1 cellular context compared by ENCODE assay signal in the genomic region with DNA sequence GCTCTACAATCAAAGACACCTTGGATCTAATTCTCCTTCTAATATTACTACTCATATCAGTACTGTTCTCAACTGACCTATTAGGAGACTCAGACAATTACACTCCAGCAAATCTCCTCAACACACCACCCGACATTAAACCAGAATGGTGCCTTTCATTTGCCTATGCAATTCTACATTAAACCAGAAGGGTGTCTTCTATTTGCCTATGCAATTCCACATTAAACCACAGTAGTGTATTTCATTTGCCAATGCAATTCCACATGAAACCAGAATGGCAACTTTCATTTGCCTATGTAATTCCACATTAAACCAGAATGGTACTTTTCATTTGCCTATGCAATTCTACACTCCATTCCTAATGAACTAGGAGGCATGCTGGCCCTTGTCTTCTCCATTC.
TF ChIP-seq lines count a peak whose summit lies in the region.

No MANE protein-coding gene starts in this region.

TF ChIP-seq in A549, 52 proteins besides CTCF, POLR2A, EP300 and RAD21 (continued from another document):
- TF ChIP-seq, protein P1, sequence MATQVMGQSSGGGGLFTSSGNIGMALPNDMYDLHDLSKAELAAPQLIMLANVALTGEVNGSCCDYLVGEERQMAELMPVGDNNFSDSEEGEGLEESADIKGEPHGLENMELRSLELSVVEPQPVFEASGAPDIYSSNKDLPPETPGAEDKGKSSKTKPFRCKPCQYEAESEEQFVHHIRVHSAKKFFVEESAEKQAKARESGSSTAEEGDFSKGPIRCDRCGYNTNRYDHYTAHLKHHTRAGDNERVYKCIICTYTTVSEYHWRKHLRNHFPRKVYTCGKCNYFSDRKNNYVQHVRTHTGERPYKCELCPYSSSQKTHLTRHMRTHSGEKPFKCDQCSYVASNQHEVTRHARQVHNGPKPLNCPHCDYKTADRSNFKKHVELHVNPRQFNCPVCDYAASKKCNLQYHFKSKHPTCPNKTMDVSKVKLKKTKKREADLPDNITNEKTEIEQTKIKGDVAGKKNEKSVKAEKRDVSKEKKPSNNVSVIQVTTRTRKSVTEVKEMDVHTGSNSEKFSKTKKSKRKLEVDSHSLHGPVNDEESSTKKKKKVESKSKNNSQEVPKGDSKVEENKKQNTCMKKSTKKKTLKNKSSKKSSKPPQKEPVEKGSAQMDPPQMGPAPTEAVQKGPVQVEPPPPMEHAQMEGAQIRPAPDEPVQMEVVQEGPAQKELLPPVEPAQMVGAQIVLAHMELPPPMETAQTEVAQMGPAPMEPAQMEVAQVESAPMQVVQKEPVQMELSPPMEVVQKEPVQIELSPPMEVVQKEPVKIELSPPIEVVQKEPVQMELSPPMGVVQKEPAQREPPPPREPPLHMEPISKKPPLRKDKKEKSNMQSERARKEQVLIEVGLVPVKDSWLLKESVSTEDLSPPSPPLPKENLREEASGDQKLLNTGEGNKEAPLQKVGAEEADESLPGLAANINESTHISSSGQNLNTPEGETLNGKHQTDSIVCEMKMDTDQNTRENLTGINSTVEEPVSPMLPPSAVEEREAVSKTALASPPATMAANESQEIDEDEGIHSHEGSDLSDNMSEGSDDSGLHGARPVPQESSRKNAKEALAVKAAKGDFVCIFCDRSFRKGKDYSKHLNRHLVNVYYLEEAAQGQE (IDR thresholded peaks at IDR 0.05) = no peak
- TF ChIP-seq MAFK (IDR thresholded peaks at IDR 0.05; ENCODE audit: partially characterized antibody) (no peak), KDM5A (IDR thresholded peaks at IDR 0.05) (no peak), ZFP36 (IDR thresholded peaks at IDR 0.05; ENCODE audit: borderline replicate concordance, partially characterized antibody) (no peak), EHMT2 (IDR thresholded peaks at IDR 0.05; ENCODE audit: low read depth) (no peak), MAZ (IDR thresholded peaks at IDR 0.05; ENCODE audit: borderline replicate concordance, low read depth, low read length) (no peak), HOXA7 (CRISPR knock-in tag; IDR thresholded peaks at IDR 0.05) (no peak), JUNB (IDR thresholded peaks at IDR 0.05) (no peak), RFX5 (IDR thresholded peaks at IDR 0.05) (no peak), FOSB (CRISPR knock-in tag; IDR thresholded peaks at IDR 0.05) (no peak)
- TF ChIP-seq, protein P2, sequence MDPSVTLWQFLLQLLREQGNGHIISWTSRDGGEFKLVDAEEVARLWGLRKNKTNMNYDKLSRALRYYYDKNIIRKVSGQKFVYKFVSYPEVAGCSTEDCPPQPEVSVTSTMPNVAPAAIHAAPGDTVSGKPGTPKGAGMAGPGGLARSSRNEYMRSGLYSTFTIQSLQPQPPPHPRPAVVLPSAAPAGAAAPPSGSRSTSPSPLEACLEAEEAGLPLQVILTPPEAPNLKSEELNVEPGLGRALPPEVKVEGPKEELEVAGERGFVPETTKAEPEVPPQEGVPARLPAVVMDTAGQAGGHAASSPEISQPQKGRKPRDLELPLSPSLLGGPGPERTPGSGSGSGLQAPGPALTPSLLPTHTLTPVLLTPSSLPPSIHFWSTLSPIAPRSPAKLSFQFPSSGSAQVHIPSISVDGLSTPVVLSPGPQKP (IDR thresholded peaks at IDR 0.05; ENCODE audit: low read depth, low read length) = no peak
- TF ChIP-seq, protein P3, sequence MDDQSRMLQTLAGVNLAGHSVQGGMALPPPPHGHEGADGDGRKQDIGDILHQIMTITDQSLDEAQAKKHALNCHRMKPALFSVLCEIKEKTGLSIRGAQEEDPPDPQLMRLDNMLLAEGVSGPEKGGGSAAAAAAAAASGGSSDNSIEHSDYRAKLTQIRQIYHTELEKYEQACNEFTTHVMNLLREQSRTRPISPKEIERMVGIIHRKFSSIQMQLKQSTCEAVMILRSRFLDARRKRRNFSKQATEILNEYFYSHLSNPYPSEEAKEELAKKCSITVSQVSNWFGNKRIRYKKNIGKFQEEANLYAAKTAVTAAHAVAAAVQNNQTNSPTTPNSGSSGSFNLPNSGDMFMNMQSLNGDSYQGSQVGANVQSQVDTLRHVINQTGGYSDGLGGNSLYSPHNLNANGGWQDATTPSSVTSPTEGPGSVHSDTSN (IDR thresholded peaks at IDR 0.05) = no peak
- TF ChIP-seq, protein P4, sequence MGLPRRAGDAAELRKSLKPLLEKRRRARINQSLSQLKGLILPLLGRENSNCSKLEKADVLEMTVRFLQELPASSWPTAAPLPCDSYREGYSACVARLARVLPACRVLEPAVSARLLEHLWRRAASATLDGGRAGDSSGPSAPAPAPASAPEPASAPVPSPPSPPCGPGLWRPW (IDR thresholded peaks at IDR 0.05) = no peak
TF ChIP-seq in A549: peak in this region for 0.
